In the genomic region with DNA sequence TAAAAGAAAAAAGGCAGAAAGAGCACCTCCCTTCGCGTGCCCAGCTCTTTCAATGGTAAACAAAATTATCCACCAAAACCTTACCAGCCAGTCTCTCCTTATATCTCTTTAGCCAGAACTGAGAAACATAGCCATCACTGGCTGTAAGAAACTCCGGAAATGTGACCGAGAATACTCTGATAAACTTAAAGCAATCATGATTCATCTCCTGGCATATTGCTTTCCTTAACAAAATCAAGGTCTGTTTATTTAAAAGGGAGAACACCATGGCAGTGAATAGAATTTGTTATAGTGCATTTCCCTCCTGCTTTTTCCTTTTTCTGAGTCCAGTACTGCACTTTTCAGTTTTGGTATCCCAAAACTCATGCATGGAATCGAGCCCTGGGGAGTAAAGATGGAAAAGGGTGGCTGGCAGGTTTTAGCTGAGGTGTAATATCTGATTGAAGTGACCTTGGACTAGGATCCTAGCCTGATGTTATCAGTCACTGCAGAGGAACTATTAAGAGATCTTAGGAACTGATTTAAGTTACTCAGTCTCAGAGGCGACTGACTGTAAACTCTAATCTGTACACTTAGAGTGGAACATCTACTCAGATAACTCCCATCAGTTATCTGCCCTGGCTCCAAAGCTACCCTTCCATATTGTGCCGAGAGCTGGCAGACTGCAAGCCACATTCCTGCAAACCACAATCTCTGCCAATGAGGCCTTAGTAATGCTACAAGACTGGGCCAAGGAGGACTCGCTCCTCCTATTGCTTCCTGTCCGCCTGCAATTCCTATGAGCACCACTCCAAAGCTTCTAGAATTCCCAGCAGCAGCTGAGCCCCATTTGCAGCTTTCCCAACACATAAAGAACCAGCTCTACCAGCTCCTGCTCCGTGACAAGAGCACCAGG, we compare ENCODE assay signal across 10 cellular contexts. TPM values are rescaled to one million over a fixed set of nuclear protein-coding genes. Genes with fewer than 3 reads are reported as not detected.
DNase-seq lines count a peak whose midpoint lies in the region; ATAC-seq and TF ChIP-seq lines count a peak whose summit lies in the region.
"Had no signal": no experiment of that assay in that cellular context is flagged by ENCODE, and none has a peak within 500 bp of the region (broad histone marks: within the 10 kb centered on the region; RNA-seq: fewer than 3 reads in every experiment).

No MANE protein-coding gene starts in this region.

- no peak overlapping the region for H3K27ac Mint-ChIP-seq in activated CD8-positive, alpha-beta memory T cell treated with anti-CD3 and anti-CD28 coated beads, Interleukin-2, amount 10 ng/mL, durations not matched to agents 7 days and 5 days

- no peak for TF ChIP-seq POLR2A in gastroesophageal sphincter (IDR thresholded peaks at IDR 0.05)
- no peak for TF ChIP-seq POLR2A in gastrocnemius medialis (IDR thresholded peaks at IDR 0.05)
- no peak for TF ChIP-seq POLR2A in sigmoid colon (IDR thresholded peaks at IDR 0.05)

- no peak overlapping the region for H3K4me3 Mint-ChIP-seq in activated CD8-positive, alpha-beta memory T cell treated with anti-CD3 and anti-CD28 coated beads, Interleukin-2, amount 10 ng/mL, durations not matched to agents 7 days and 5 days

- H3K36me3 ChIP-seq in gastroesophageal sphincter (no peaks in the 10 kb centered on the region), gastrocnemius medialis (no peaks in the 10 kb centered on the region), sigmoid colon (no peaks in the 10 kb centered on the region)

- H3K9me3 ChIP-seq in gastroesophageal sphincter (no peaks in the 10 kb centered on the region), gastrocnemius medialis (no peaks in the 10 kb centered on the region), sigmoid colon (no peaks in the 10 kb centered on the region)

- intact Hi-C loops in gastrocnemius medialis (cut with DNase I; ENCODE audit: low total_unique reads) (no loop called here), sigmoid colon (cut with DNase I) (no loop called here)

- in situ Hi-C loops in gastrocnemius medialis (cut with MboI; ENCODE audit: low sequenced_read_pairs in 4 of 4), result no loop called here

- WGBS in gastroesophageal sphincter (ENCODE audit: low coverage in 1 of 2), 2 donors, result 42 to 63% methylated on average over 6 to 10 of the region's 10 CpGs
- 89 to 90% methylated on average over 10 of the region's 10 CpGs for WGBS in sigmoid colon, 2 donors

- H3K27me3 ChIP-seq in gastroesophageal sphincter (no peaks in the 10 kb centered on the region), gastrocnemius medialis (no peaks in the 10 kb centered on the region), sigmoid colon (no peaks in the 10 kb centered on the region)

- no peak overlapping the region for H3K4me3 ChIP-seq in gastroesophageal sphincter
- no peak overlapping the region for H3K4me3 ChIP-seq in gastrocnemius medialis
- H3K4me3 ChIP-seq in sigmoid colon, result no peak overlapping the region

- H3K4me1 ChIP-seq in gastroesophageal sphincter, result peaks cover 0 to 20% (median 4%) of the 10 kb centered on the region in 3 donors
- peaks cover 11 to 14% of the 10 kb centered on the region in 2 donors for H3K4me1 ChIP-seq in gastrocnemius medialis
- no peaks in the 10 kb centered on the region for H3K4me1 ChIP-seq in sigmoid colon

- TF ChIP-seq EP300 in gastroesophageal sphincter (IDR thresholded peaks at IDR 0.05), result no peak
- no peak for TF ChIP-seq EP300 in sigmoid colon (IDR thresholded peaks at IDR 0.05)

- H3K9me3 Mint-ChIP-seq in activated CD8-positive, alpha-beta memory T cell treated with anti-CD3 and anti-CD28 coated beads, Interleukin-2, amount 10 ng/mL, durations not matched to agents 7 days and 5 days (ENCODE audit: low read depth), result no peaks in the 10 kb centered on the region

- H3K4me1 Mint-ChIP-seq in activated CD8-positive, alpha-beta memory T cell treated with anti-CD3 and anti-CD28 coated beads, Interleukin-2, amount 10 ng/mL, durations not matched to agents 7 days and 5 days, result peaks cover 12% of the 10 kb centered on the region

- DNase-seq in HCEC 1CT (peak; percentile 87), gastrocnemius medialis (peak; percentile 12 to 54), OCI-M1 (lab: John Stamatoyannopoulos, UW) (no peak), Ammon's horn (ENCODE audit: low spot score) (no peak), sigmoid colon (no peak)
- DNase-seq in activated CD8-positive, alpha-beta memory T cell treated with anti-CD3 and anti-CD28 coated beads, Interleukin-2, amount 10 ng/mL, durations not matched to agents 7 days and 5 days, result no peak
- DNase-seq: GDM1, NCI-H146 had no signal

- CTCF ChIA-PET in activated CD8-positive, alpha-beta memory T cell treated with anti-CD3 and anti-CD28 coated beads, Interleukin-2, amount 10 ng/mL, durations not matched to agents 7 days and 5 days (lab: Charles Lee), result no interaction called here

- no peaks in the 10 kb centered on the region for H3K27me3 Mint-ChIP-seq in activated CD8-positive, alpha-beta memory T cell treated with anti-CD3 and anti-CD28 coated beads, Interleukin-2, amount 10 ng/mL, durations not matched to agents 7 days and 5 days

- H3K27ac ChIP-seq in VCaP (peak overlapping the region; percentile 83), gastroesophageal sphincter (peak overlapping the region in 3 of 4 donors; percentile 1 to 53 (median 45)), gastrocnemius medialis (peak overlapping the region; percentile 39 to 61 (median 58)), sigmoid colon (peak overlapping the region in 1 of 4 donors; percentile 69)

- ATAC-seq in gastroesophageal sphincter, result peak; percentile 57
- peak; percentile 83 to 95 for ATAC-seq in gastrocnemius medialis
- ATAC-seq in activated CD8-positive, alpha-beta memory T cell treated with anti-CD3 and anti-CD28 coated beads, Interleukin-2, amount 10 ng/mL, durations not matched to agents 7 days and 5 days, result no peak

- TF ChIP-seq CTCF in VCaP (conservative IDR thresholded peaks at IDR 0.05) (no peak; the same call in none of the 2 replicates), gastroesophageal sphincter (IDR thresholded peaks at IDR 0.05) (no peak), gastrocnemius medialis (IDR thresholded peaks at IDR 0.05 in 4 of 5, conservative IDR thresholded peaks at IDR 0.05 in 1 of 5) (peak in 1 of 5 experiments; percentile 32), sigmoid colon (IDR thresholded peaks at IDR 0.05) (no peak)

- H3K36me3 Mint-ChIP-seq in activated CD8-positive, alpha-beta memory T cell treated with anti-CD3 and anti-CD28 coated beads, Interleukin-2, amount 10 ng/mL, durations not matched to agents 7 days and 5 days, result peaks cover 63% of the 10 kb centered on the region

RNA-seq across cellular contexts. Expression of a gene that starts 7.4 kb away (rescaled TPM):
- total RNA-seq in gastroesophageal sphincter, result 10 to 100 TPM; 20.3 to 30.0 (median 26.5) TPM
- 100 to 1,000 TPM in 1 of 4 donors, 10 to 100 TPM in 3; 70.6 to 123 (median 87.3) TPM for total RNA-seq in gastrocnemius medialis
- 10 to 100 TPM; 20.3 to 29.7 TPM for total RNA-seq in activated CD8-positive, alpha-beta memory T cell treated with anti-CD3 and anti-CD28 coated beads, Interleukin-2, amount 10 ng/mL, durations not matched to agents 7 days and 5 days
- total RNA-seq in sigmoid colon, result 10 to 100 TPM; 14.4 to 23.9 (median 18.2) TPM
- 10 to 100 TPM; 14.4 to 21.5 (median 17.3) TPM for polyA plus RNA-seq in sigmoid colon

Comparison
In these comparisons a context has a peak if more than half of its experiments do, and no peak if none do; other contexts are left out.
1. DNase-seq: peak in HCEC 1CT (single experiment) and gastrocnemius medialis (2 of 2); none in OCI-M1 (single experiment), Ammon's horn (single experiment), activated CD8-positive, alpha-beta memory T cell treated with anti-CD3 and anti-CD28 coated beads, Interleukin-2, amount 10 ng/mL, durations not matched to agents 7 days and 5 days (single experiment) and sigmoid colon (single experiment).